In genomic region chr5:108747111-108748009, GRCh38 we compare ENCODE assay signal across 8 cellular contexts. TPM values are rescaled to one million over a fixed set of nuclear protein-coding genes. Genes with fewer than 3 reads are reported as not detected.
DNase-seq lines count a peak whose midpoint lies in the region; ATAC-seq and TF ChIP-seq lines count a peak whose summit lies in the region.

Gene FER (plus strand): TSS chr5:108747897. CDS start chr5:108798183, 50,286 bp downstream.

- no peaks in the 10 kb centered on the region for H3K9me3 Mint-ChIP-seq in CD4-positive, alpha-beta T cell
- no peaks in the 10 kb centered on the region for H3K9me3 Mint-ChIP-seq in dendritic cell treated with granulocyte-macrophage colony-stimulating factor and Interleukin-4, amounts not matched to agents 40 ng/mL and 50 ng/mL, for 4 days

- POLR2A ChIA-PET in CD4-positive, alpha-beta T cell (lab: Charles Lee) = interaction anchor here (0.7 to 2.7 kb wide), 4 partner anchors 20 to 941 kb away, joined by 3 to 18 read pairs (median 10); partner anchors contain the start of genes FBXL17 and PJA2

- intact Hi-C loops in CD4-positive, alpha-beta T cell (cut with DNase I, micrococcal nuclease) = loop anchor here (1.0 to 10.0 kb wide), 9 partner anchors 19 to 1995 kb away; partner anchors contain the start of genes FBXL17 (in 2 of the 2) and MAN2A1 (in 1 of the 2)
- intact Hi-C loops in dendritic cell treated with granulocyte-macrophage colony-stimulating factor and Interleukin-4, amounts not matched to agents 40 ng/mL and 50 ng/mL, for 4 days (cut with micrococcal nuclease) = loop anchor here (1.0 to 5.0 kb wide), 3 partner anchors 17 to 660 kb away; partner anchors contain the start of gene PJA2
- intact Hi-C loops in right lobe of liver (cut with DNase I) = no loop called here

- ATAC-seq in CD4-positive, alpha-beta T cell (ENCODE audit: poor library complexity) = peak; percentile 57
- ATAC-seq in GM21381 (IDR thresholded peaks at IDR 0.05; ENCODE audit: unreplicated experiment) = peak; percentile 20
- ATAC-seq in right lobe of liver = peak; percentile 5 to 59 (median 18)

- peaks cover 5% of the 10 kb centered on the region for H3K27me3 ChIP-seq in CD4-positive, alpha-beta T cell (ENCODE audit: control insufficient read depth, insufficient read depth, low read length)
- no peaks in the 10 kb centered on the region for H3K27me3 ChIP-seq in right lobe of liver

- peak within 1 kb of the TSS; percentile 91 for H3K27ac Mint-ChIP-seq in CD4-positive, alpha-beta T cell
- H3K27ac Mint-ChIP-seq in dendritic cell treated with granulocyte-macrophage colony-stimulating factor and Interleukin-4, amounts not matched to agents 40 ng/mL and 50 ng/mL, for 4 days = peak within 1 kb of the TSS; percentile 99

- TF ChIP-seq POLR2A in right lobe of liver (IDR thresholded peaks at IDR 0.05) = peak; percentile 24

- H3K27me3 Mint-ChIP-seq in CD4-positive, alpha-beta T cell = peaks cover 5% of the 10 kb centered on the region
- H3K27me3 Mint-ChIP-seq in dendritic cell treated with granulocyte-macrophage colony-stimulating factor and Interleukin-4, amounts not matched to agents 40 ng/mL and 50 ng/mL, for 4 days = peaks cover 3% of the 10 kb centered on the region

- peaks cover 9% of the 10 kb centered on the region for H3K36me3 Mint-ChIP-seq in CD4-positive, alpha-beta T cell (ENCODE audit: low read depth)
- H3K36me3 Mint-ChIP-seq in dendritic cell treated with granulocyte-macrophage colony-stimulating factor and Interleukin-4, amounts not matched to agents 40 ng/mL and 50 ng/mL, for 4 days (ENCODE audit: low read depth) = peaks cover 18% of the 10 kb centered on the region

- DNase-seq in CD4-positive, alpha-beta T cell = peak in 7 of 10 experiments; percentile 3 to 57 (median 9)
- DNase-seq in HT-29 (ENCODE audit: low spot score) = peak; percentile 40
- no peak for DNase-seq in right lobe of liver
- DNase-seq in stimulated activated CD8-positive, alpha-beta memory T cell treated with anti-CD3 and anti-CD28 coated beads, Interleukin-7, amount 100 ng/mL, for 4 hours (ENCODE audit: low read depth in 2 of 2) = peak; percentile 21 to 22
- DNase-seq in NCI-H1694 (lab: John Stamatoyannopoulos, UW) = no peak

- TF ChIP-seq CTCF in CD4-positive, alpha-beta T cell (IDR thresholded peaks at IDR 0.05) = no peak
- TF ChIP-seq CTCF in VCaP (conservative IDR thresholded peaks at IDR 0.05) (no peak), right lobe of liver (IDR thresholded peaks at IDR 0.05) (no peak)

- H3K4me3 ChIP-seq in right lobe of liver = peak within 1 kb of the TSS; percentile 85 to 89 (median 87)

- H3K9me3 ChIP-seq in CD4-positive, alpha-beta T cell (ENCODE audit: control insufficient read depth, low read length) = no peaks in the 10 kb centered on the region
- H3K9me3 ChIP-seq in right lobe of liver = no peaks in the 10 kb centered on the region

- H3K4me3 Mint-ChIP-seq in CD4-positive, alpha-beta T cell = peak within 1 kb of the TSS; percentile 96
- H3K4me3 Mint-ChIP-seq in dendritic cell treated with granulocyte-macrophage colony-stimulating factor and Interleukin-4, amounts not matched to agents 40 ng/mL and 50 ng/mL, for 4 days = peak within 1 kb of the TSS; percentile 98

- peaks cover 21% of the 10 kb centered on the region for H3K4me1 Mint-ChIP-seq in CD4-positive, alpha-beta T cell (ENCODE audit: low read depth)
- H3K4me1 Mint-ChIP-seq in dendritic cell treated with granulocyte-macrophage colony-stimulating factor and Interleukin-4, amounts not matched to agents 40 ng/mL and 50 ng/mL, for 4 days (ENCODE audit: low read depth) = peaks cover 7% of the 10 kb centered on the region

- no peaks in the 10 kb centered on the region for H3K36me3 ChIP-seq in right lobe of liver

- H3K4me1 ChIP-seq in right lobe of liver = no peaks in the 10 kb centered on the region

- WGBS in right lobe of liver (ENCODE audit: insufficient coverage, low coverage, low lambda C conversion rate, missing lambda C conversion rate) = 29% methylated on average over 18 of the region's 18 CpGs

- peak within 1 kb of the TSS; percentile 92 for H3K27ac ChIP-seq in CD4-positive, alpha-beta T cell (ENCODE audit: low read depth, low read length)
- H3K27ac ChIP-seq in VCaP (peak within 1 kb of the TSS; percentile 88), right lobe of liver (peak within 1 kb of the TSS; percentile 89 to 94 (median 93))

- CTCF ChIA-PET in CD4-positive, alpha-beta T cell (lab: Charles Lee) = no interaction called here

RNA-seq across cellular contexts. Expression of gene FER, which starts in this region (rescaled TPM):
- 10 to 100 TPM; 14.2 to 15.9 TPM for total RNA-seq in CD4-positive, alpha-beta T cell
- total RNA-seq in HT-29 (2014; rRNA removed; shearing (Covaris generic)) = 2.3 and 5.2 TPM in 2 replicates
- total RNA-seq in right lobe of liver = 10 to 100 TPM in 1 of 6 experiments, 1 to 10 TPM in 5; 2.6 to 10.9 (median 5.0) TPM

Comparison
In these comparisons a context has a peak if more than half of its experiments do, and no peak if none do; other contexts are left out.
1. DNase-seq: peak in CD4-positive, alpha-beta T cell (7 of 10), HT-29 (single experiment) and stimulated activated CD8-positive, alpha-beta memory T cell treated with anti-CD3 and anti-CD28 coated beads, Interleukin-7, amount 100 ng/mL, for 4 hours (2 of 2); none in right lobe of liver (0 of 3) and NCI-H1694 (single experiment).
2. intact Hi-C loops: an anchor here in CD4-positive, alpha-beta T cell (1.0 to 10.0 kb wide) and dendritic cell treated with granulocyte-macrophage colony-stimulating factor and Interleukin-4, amounts not matched to agents 40 ng/mL and 50 ng/mL, for 4 days (1.0 to 5.0 kb wide); none called in right lobe of liver.
3. Peak in every context shown above with its lines, with median percentiles within 50 percentile points of each other: ATAC-seq and H3K27ac ChIP-seq.